ENCODE assay signal across 1 cellular context in genomic region chr15:72118400-72118978, GRCh38.
TF ChIP-seq lines count a peak whose summit lies in the region.

Gene SENP8, plus strand, starts transcription at chr15:72118403. Its CDS starts 21,221 bp downstream, at chr15:72139624.

TF ChIP-seq in K562, 482 proteins besides CTCF, POLR2A, EP300 and RAD21 (continued from another document and continues in another):
- TF ChIP-seq ZNF277 (CRISPR knock-in tag; IDR thresholded peaks at IDR 0.05; ENCODE audit: borderline replicate concordance) = no peak
- TF ChIP-seq ASH1L (IDR thresholded peaks at IDR 0.05; ENCODE audit: borderline replicate concordance, low read depth, partially characterized antibody) = no peak
- TF ChIP-seq MCM7 (IDR thresholded peaks at IDR 0.05) = no peak
- TF ChIP-seq MLLT1 (IDR thresholded peaks at IDR 0.05) = no peak
- TF ChIP-seq BMI1 (IDR thresholded peaks at IDR 0.05; ENCODE audit: low read length) = no peak
- TF ChIP-seq KLF16 (IDR thresholded peaks at IDR 0.05) = no peak
- TF ChIP-seq EGR1 (conservative IDR thresholded peaks at IDR 0.05) = no peak
- TF ChIP-seq FOXJ3 (CRISPR knock-in tag; IDR thresholded peaks at IDR 0.05) = no peak
- no peak for TF ChIP-seq ZFP36 (IDR thresholded peaks at IDR 0.05; ENCODE audit: low read depth, low read length, partially characterized antibody)
- no peak for TF ChIP-seq ZNF785 (CRISPR knock-in tag; IDR thresholded peaks at IDR 0.05)
- TF ChIP-seq SMAD4 (CRISPR knock-in tag; conservative IDR thresholded peaks at IDR 0.05) = no peak
- TF ChIP-seq E2F4 (CRISPR knock-in tag; IDR thresholded peaks at IDR 0.05; ENCODE audit: low read depth) = no peak
- TF ChIP-seq ZNF75A (CRISPR knock-in tag; IDR thresholded peaks at IDR 0.05) = no peak
- TF ChIP-seq BRD9 (IDR thresholded peaks at IDR 0.05; ENCODE audit: low read depth, partially characterized antibody) = no peak
- no peak for TF ChIP-seq HINFP (tag; conservative IDR thresholded peaks at IDR 0.05; ENCODE audit: low read depth)
- TF ChIP-seq C11orf30 (IDR thresholded peaks at IDR 0.05; ENCODE audit: low read depth) = peak; percentile 58
- TF ChIP-seq MCM2 (IDR thresholded peaks at IDR 0.05; ENCODE audit: low read depth) = no peak
- no peak for TF ChIP-seq ZNF212 (CRISPR knock-in tag; IDR thresholded peaks at IDR 0.05)
- no peak for TF ChIP-seq ZNF175 (CRISPR knock-in tag; IDR thresholded peaks at IDR 0.05; ENCODE audit: low read depth)
- no peak for TF ChIP-seq CSDE1 (IDR thresholded peaks at IDR 0.05)
- TF ChIP-seq HNRNPH1 (optimal IDR thresholded peaks at IDR 0.05; ENCODE audit: low read depth, low read length) = no peak
- no peak for TF ChIP-seq CHD4 (IDR thresholded peaks at IDR 0.05; ENCODE audit: insufficient read depth, insufficient replicate concordance, low read depth, low read length, poor library complexity, severe bottlenecking)
- TF ChIP-seq EWSR1 (IDR thresholded peaks at IDR 0.05; ENCODE audit: borderline replicate concordance, low read depth, partially characterized antibody) = no peak
- TF ChIP-seq PML (IDR thresholded peaks at IDR 0.05; ENCODE audit: low read length) = no peak
- no peak for TF ChIP-seq ATF6 (CRISPR knock-in tag; IDR thresholded peaks at IDR 0.05)
- no peak for TF ChIP-seq CAMTA2 (CRISPR knock-in tag; conservative IDR thresholded peaks at IDR 0.05)
- no peak for TF ChIP-seq IRF2 (CRISPR knock-in tag; IDR thresholded peaks at IDR 0.05)
- no peak for TF ChIP-seq ZBTB34 (CRISPR knock-in tag; IDR thresholded peaks at IDR 0.05)
- peak; percentile 45 for TF ChIP-seq RBFOX2 (IDR thresholded peaks at IDR 0.05; ENCODE audit: low read depth, low read length)
- TF ChIP-seq ZMIZ1 (IDR thresholded peaks at IDR 0.05; ENCODE audit: low read depth in 2 of 2, low read length in 2 of 2) = no peak
- TF ChIP-seq ZBTB1 (CRISPR knock-in tag; IDR thresholded peaks at IDR 0.05; ENCODE audit: borderline replicate concordance, low read depth) = no peak
- TF ChIP-seq ZNF316 (IDR thresholded peaks at IDR 0.05) = peak; percentile 85
- TF ChIP-seq POLR3G (IDR thresholded peaks at IDR 0.05; ENCODE audit: extremely low read depth, insufficient read length, insufficient replicate concordance) = no peak
- no peak for TF ChIP-seq STAG1 (CRISPR knock-in tag; IDR thresholded peaks at IDR 0.05; ENCODE audit: borderline replicate concordance)
- no peak for TF ChIP-seq DDX20 (tag; IDR thresholded peaks at IDR 0.05; ENCODE audit: low read depth)
- TF ChIP-seq SREBF1 (IDR thresholded peaks at IDR 0.05; ENCODE audit: borderline replicate concordance, low read depth, low read length) = no peak
- no peak for TF ChIP-seq NR1H2 (CRISPR knock-in tag; IDR thresholded peaks at IDR 0.05)
- peak; percentile 28; the same call in 1 of the 2 replicates for TF ChIP-seq DPF2 (IDR thresholded peaks at IDR 0.05)
- TF ChIP-seq NKRF (IDR thresholded peaks at IDR 0.05; ENCODE audit: borderline replicate concordance) = peak; percentile 59; the same call in 1 of the 2 replicates
- TF ChIP-seq ZNF165 (CRISPR knock-in tag; IDR thresholded peaks at IDR 0.05; ENCODE audit: borderline replicate concordance) = no peak
- TF ChIP-seq AFF4 (CRISPR knock-in tag; IDR thresholded peaks at IDR 0.05) = no peak
- TF ChIP-seq TSC22D4 (tag; IDR thresholded peaks at IDR 0.05) = no peak
- no peak for TF ChIP-seq NUFIP1 (IDR thresholded peaks at IDR 0.05; ENCODE audit: partially characterized antibody)
- no peak for TF ChIP-seq ZFP91 (CRISPR knock-in tag; IDR thresholded peaks at IDR 0.05)
